In genomic region chr18:70188113-70188512, GRCh38 we compare ENCODE assay signal across 16 cellular contexts. TPM values are rescaled to one million over a fixed set of nuclear protein-coding genes. Genes with fewer than 3 reads are reported as not detected.
DNase-seq lines count a peak whose midpoint lies in the region; TF ChIP-seq lines count a peak whose summit lies in the region.
"Had no signal": no experiment of that assay in that cellular context is flagged by ENCODE, and none has a peak within 500 bp of the region (broad histone marks: within the 10 kb centered on the region; RNA-seq: fewer than 3 reads in every experiment).

No MANE protein-coding gene starts in this region.

- no peaks in the 10 kb centered on the region for H3K9me3 ChIP-seq in smooth muscle cell (replicated peaks; ENCODE audit: low read depth)
- H3K9me3 ChIP-seq: Peyer's patch, SJCRH30 had no signal

- H2AFZ ChIP-seq in ACC112 (ENCODE audit: low read length, unreplicated experiment) (no peak overlapping the region), smooth muscle cell (ENCODE audit: low read depth) (no peak overlapping the region)

- H3K4me3 ChIP-seq in ACC112 (ENCODE audit: low read depth, low read length) = no peak overlapping the region
- no peak overlapping the region for H3K4me3 ChIP-seq in cardiac fibroblast (replicated peaks in 1 of 2; ENCODE audit: low read depth in 2 of 2, low read length in 2 of 2)
- H3K4me3 ChIP-seq in smooth muscle cell = no peak overlapping the region
- H3K4me3 ChIP-seq: K562, Peyer's patch, SJCRH30 had no signal

- H3K27ac ChIP-seq in ACC112 (ENCODE audit: low read depth, low read length) (peak overlapping the region; percentile 63), smooth muscle cell (ENCODE audit: low read depth) (no peak overlapping the region)
- H3K27ac ChIP-seq: Peyer's patch, SJCRH30 had no signal

- H3K4me2 ChIP-seq in smooth muscle cell = no peak overlapping the region

- peak; percentile 27 for DNase-seq in HCEC 1CT
- DNase-seq in cardiac fibroblast (ENCODE audit: low read depth in 2 of 2) = peak; percentile 33 to 35
- DNase-seq in iris pigment epithelial cell (ENCODE audit: low read depth) = peak; percentile 58
- DNase-seq in NCI-H226 = no peak
- no peak for DNase-seq in smooth muscle cell (lab: John Stamatoyannopoulos, UW; ENCODE audit: unreplicated experiment)
- no peak for DNase-seq in putamen (ENCODE audit: low spot score)
- no peak for DNase-seq in MV-4-11 (lab: John Stamatoyannopoulos, UW)
- DNase-seq: MM.1S, NCI-H1105 treated with DMSO at 0.1 percent for 48 hours, NCI-H2081, NCI-H2171, NCI-H526, Peyer's patch, SJCRH30 had no signal

- H3F3A ChIP-seq in smooth muscle cell (ENCODE audit: low read depth) = no peaks in the 10 kb centered on the region

- no peak overlapping the region for H3K9ac ChIP-seq in smooth muscle cell (ENCODE audit: low read depth)

- H3K4me1 ChIP-seq in ACC112 (ENCODE audit: control insufficient read depth, insufficient read depth, low read length, unreplicated experiment) (peaks cover 24% of the 10 kb centered on the region), smooth muscle cell (ENCODE audit: low read depth) (no peaks in the 10 kb centered on the region)
- H3K4me1 ChIP-seq: Peyer's patch, SJCRH30 had no signal

- TF ChIP-seq CTCF in cardiac fibroblast (IDR thresholded peaks at IDR 0.05; ENCODE audit: low read depth, low read length) (no peak), smooth muscle cell (IDR thresholded peaks at IDR 0.05; ENCODE audit: borderline replicate concordance, insufficient read depth, poor library complexity, severe bottlenecking) (no peak)

- H3K36me3 ChIP-seq in ACC112 (ENCODE audit: insufficient read depth, low read length) (peaks cover 36% of the 10 kb centered on the region), smooth muscle cell (ENCODE audit: low read depth) (no peaks in the 10 kb centered on the region)

- no peaks in the 10 kb centered on the region for H3K79me2 ChIP-seq in ACC112 (ENCODE audit: control insufficient read depth, insufficient read depth, low read length, unreplicated experiment)
- no peaks in the 10 kb centered on the region for H3K79me2 ChIP-seq in smooth muscle cell (ENCODE audit: low read depth)

- H3K27me3 ChIP-seq in ACC112 (ENCODE audit: insufficient read depth, low read length) (no peaks in the 10 kb centered on the region), smooth muscle cell (ENCODE audit: low read depth) (no peaks in the 10 kb centered on the region)
- H3K27me3 ChIP-seq: Peyer's patch, SJCRH30 had no signal

- no peaks in the 10 kb centered on the region for H4K20me1 ChIP-seq in smooth muscle cell (ENCODE audit: low read depth)

RNA-seq across cellular contexts. Expression of gene RTTN, which starts 17.4 kb away (rescaled TPM):
- total RNA-seq in smooth muscle cell = 17.3 and 21.7 TPM in 2 replicates
- 3.5 and 3.6 TPM in 2 replicates for polyA plus RNA-seq in smooth muscle cell

Comparison
In these comparisons a context has a peak if more than half of its experiments do, and no peak if none do; other contexts are left out.
1. DNase-seq: peak in HCEC 1CT (single experiment), cardiac fibroblast (2 of 2) and iris pigment epithelial cell (single experiment); none in NCI-H226 (single experiment), smooth muscle cell (single experiment), putamen (single experiment) and MV-4-11 (single experiment).